ENCODE assay signal across 23 cellular contexts in genomic region chr20:53227523-53227922, GRCh38.
DNase-seq lines count a peak whose midpoint lies in the region; TF ChIP-seq lines count a peak whose summit lies in the region.
"Had no signal": no experiment of that assay in that cellular context is flagged by ENCODE, and none has a peak within 500 bp of the region (broad histone marks: within the 10 kb centered on the region; RNA-seq: fewer than 3 reads in every experiment).

No MANE protein-coding gene starts in this region.

- H3K4me3 ChIP-seq in MM.1S (ENCODE audit: low read length) (peak overlapping the region; percentile 58; the same call in 1 of the 2 replicates), fibroblast of the aortic adventitia (ENCODE audit: low read depth, low read length) (no peak overlapping the region), smooth muscle cell (no peak overlapping the region)
- H3K4me3 ChIP-seq: cardiac muscle cell, coronary artery, esophagus muscularis mucosa, K562, lower lobe of right lung, PC-9, sigmoid colon had no signal

- H3K4me1 ChIP-seq in MM.1S (ENCODE audit: low read length) (peaks cover 21% of the 10 kb centered on the region), smooth muscle cell (ENCODE audit: low read depth) (no peaks in the 10 kb centered on the region)
- H3K4me1 ChIP-seq: esophagus muscularis mucosa, lower lobe of right lung, sigmoid colon had no signal

- DNase-seq in MM.1S: no peak
- peak; percentile 34 for DNase-seq in SK-MEL-5 (ENCODE audit: low read depth, low spot score)
- peak; percentile 6 for DNase-seq in fibroblast of the aortic adventitia (ENCODE audit: low read depth)
- no peak for DNase-seq in smooth muscle cell (lab: John Stamatoyannopoulos, UW; ENCODE audit: unreplicated experiment)
- no peak for DNase-seq in SW480 (ENCODE audit: low spot score)
- no peak for DNase-seq in NCI-H2227 (lab: John Stamatoyannopoulos, UW; ENCODE audit: unreplicated experiment)
- no peak for DNase-seq in NCI-H510A treated with DMSO at 0.1 percent for 48 hours (lab: John Stamatoyannopoulos, UW)
- DNase-seq: activated naive CD4-positive, alpha-beta T cell treated with anti-CD3 and anti-CD28 coated beads for 36 hours; activated T-cell treated with anti-CD3 and anti-CD28 coated beads, Interleukin-2, amount 50 U/mL, for 4 hours; amygdala; CD4-positive, alpha-beta T cell; EL; kidney; lower lobe of right lung; NCI-H187; PC-9; Right ventricle myocardium superior; sigmoid colon; stimulated activated CD4-positive, alpha-beta T cell treated with anti-CD3 and anti-CD28 coated beads, Interleukin-15, amount 100 ng/mL, for 24 hours had no signal

- in situ Hi-C loops in SK-MEL-5 (cut with HindIII; ENCODE audit: low pct_unique_long_range_greater_than_20kb, low sequenced_read_pairs): no loop called here

- 64% methylated on average over 3 of the region's 3 CpGs for WGBS in smooth muscle cell (ENCODE audit: low lambda C conversion rate)

- no peaks in the 10 kb centered on the region for H3K79me2 ChIP-seq in MM.1S (ENCODE audit: low read length)
- no peaks in the 10 kb centered on the region for H3K79me2 ChIP-seq in smooth muscle cell (ENCODE audit: low read depth)

- peak overlapping the region; percentile 79; the same call in 1 of the 2 replicates for H3K27ac ChIP-seq in MM.1S (ENCODE audit: low read length)
- H3K27ac ChIP-seq in smooth muscle cell (ENCODE audit: low read depth): peak overlapping the region; percentile 35
- H3K27ac ChIP-seq: cardiac muscle cell, coronary artery, esophagus muscularis mucosa, lower lobe of right lung, PC-9, sigmoid colon had no signal

- H3K36me3 ChIP-seq in MM.1S (replicated peaks; ENCODE audit: insufficient read depth, low read length) (no peaks in the 10 kb centered on the region), smooth muscle cell (ENCODE audit: low read depth) (no peaks in the 10 kb centered on the region)
- H3K36me3 ChIP-seq: cardiac muscle cell, esophagus muscularis mucosa, lower lobe of right lung, sigmoid colon had no signal

- no peaks in the 10 kb centered on the region for H3K9me3 ChIP-seq in MM.1S (replicated peaks; ENCODE audit: insufficient read depth, low read length)
- H3K9me3 ChIP-seq in smooth muscle cell (replicated peaks; ENCODE audit: low read depth): no peaks in the 10 kb centered on the region
- H3K9me3 ChIP-seq: esophagus muscularis mucosa, lower lobe of right lung, sigmoid colon had no signal

- H4K20me1 ChIP-seq in MM.1S (ENCODE audit: insufficient read depth, low read length) (no peaks in the 10 kb centered on the region), smooth muscle cell (ENCODE audit: low read depth) (no peaks in the 10 kb centered on the region)

- H3K27me3 ChIP-seq in MM.1S (replicated peaks; ENCODE audit: insufficient read depth, low read length): no peaks in the 10 kb centered on the region
- H3K27me3 ChIP-seq in smooth muscle cell (ENCODE audit: low read depth): no peaks in the 10 kb centered on the region
- H3K27me3 ChIP-seq: cardiac muscle cell, sigmoid colon had no signal

- H3K4me2 ChIP-seq in MM.1S (ENCODE audit: low read depth, low read length): peak overlapping the region; percentile 79
- peak overlapping the region; percentile 68 for H3K4me2 ChIP-seq in smooth muscle cell
- H3K4me2 ChIP-seq: PC-9 had no signal

- TF ChIP-seq CTCF in MM.1S (IDR thresholded peaks at IDR 0.05; ENCODE audit: low read length) (no peak), fibroblast of the aortic adventitia (IDR thresholded peaks at IDR 0.05; ENCODE audit: insufficient read depth, low read length) (no peak), smooth muscle cell (IDR thresholded peaks at IDR 0.05; ENCODE audit: borderline replicate concordance, insufficient read depth, poor library complexity, severe bottlenecking) (no peak)

- no peaks in the 10 kb centered on the region for H3K9me2 ChIP-seq in MM.1S (replicated peaks; ENCODE audit: insufficient read depth, low read length)

- H3F3A ChIP-seq in MM.1S (ENCODE audit: insufficient read depth, low read length) (peaks cover 20% of the 10 kb centered on the region), smooth muscle cell (ENCODE audit: low read depth) (peaks cover 7% of the 10 kb centered on the region)

- H2AFZ ChIP-seq in MM.1S (ENCODE audit: low read length): 0 out of 2 replicates have a peak overlapping the region, but pooled peaks have one; percentile 2
- H2AFZ ChIP-seq in smooth muscle cell (ENCODE audit: low read depth): peak overlapping the region; percentile 59
- H2AFZ ChIP-seq: PC-9 had no signal

- H3K9ac ChIP-seq in MM.1S (ENCODE audit: low read length) (peak overlapping the region; percentile 15; the same call in 1 of the 2 replicates), smooth muscle cell (ENCODE audit: low read depth) (no peak overlapping the region)

Comparison
In these comparisons a context has a peak if more than half of its experiments do, and no peak if none do; other contexts are left out.
1. DNase-seq: peak in SK-MEL-5 (single experiment) and fibroblast of the aortic adventitia (single experiment); none in MM.1S (single experiment), smooth muscle cell (single experiment), SW480 (single experiment), NCI-H2227 (single experiment) and NCI-H510A treated with DMSO at 0.1 percent for 48 hours (single experiment).